In the genomic region with DNA sequence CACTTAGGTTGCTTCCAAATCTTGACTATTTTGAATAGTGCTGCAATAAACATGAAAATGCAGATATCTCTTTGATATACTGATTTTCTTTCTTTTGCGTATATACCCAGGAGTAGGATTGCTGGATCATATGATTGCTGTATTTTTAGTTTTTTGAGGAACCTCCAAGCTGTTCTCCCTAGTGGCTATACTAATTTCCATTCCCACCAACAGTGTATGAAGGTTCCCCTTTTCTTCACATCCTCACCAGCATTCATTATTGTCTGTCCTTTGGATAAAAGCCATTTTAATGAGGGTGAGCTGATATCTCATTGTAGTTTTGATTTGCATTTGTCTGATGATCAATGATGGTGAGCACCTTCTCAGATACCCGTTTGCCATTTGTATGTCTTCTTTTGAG, we compare ENCODE assay signal across 23 cellular contexts.
"Had no signal": no experiment of that assay in that cellular context is flagged by ENCODE, and none has a peak within 500 bp of the region (broad histone marks: within the 10 kb centered on the region; RNA-seq: fewer than 3 reads in every experiment).

No MANE protein-coding gene starts in this region.

- ATAC-seq: activated T-helper 17 cell treated with anti-CD3 and anti-CD28 coated beads, Interleukin-2, amount 50 U/mL, for 72 hours; PC-3; SK-N-SH treated with all-trans-retinoic acid at 6 μM for 48 hours; T-cell had no signal

- DNase-seq: activated CD4-positive, alpha-beta memory T cell treated with anti-CD3 and anti-CD28 coated beads for 36 hours; activated CD4-positive, alpha-beta T cell treated with anti-CD3 and anti-CD28 coated beads, Interleukin-2, amount 10 ng/mL, durations not matched to agents 7 days and 5 days; activated CD4-positive, CD25-positive, alpha-beta regulatory T cell; activated CD8-positive, alpha-beta memory T cell treated with anti-CD3 and anti-CD28 coated beads for 24 hours; activated gamma-delta T cell; activated naive CD4-positive, alpha-beta T cell treated with anti-CD3 and anti-CD28 coated beads for 36 hours; activated T-cell treated with anti-CD3 and anti-CD28 coated beads for 4 hours; activated T-cell treated with anti-CD3 and anti-CD28 coated beads, Interleukin-2, amount 50 U/mL, for 48 hours; amygdala; MG63; NCI-H1092; NCI-H1417; NCI-H2171; NCI-H2227 treated with DMSO at 0.1 percent for 48 hours; NCI-H526 treated with DMSO at 0.1 percent for 48 hours; NK-92 treated with Interleukin-12 subunit alpha and Interleukin-12 subunit beta, amount 100 ng/mL, for 24 hours; PC-3; SHP77; T-cell; T-helper 2 cell; T1000 had no signal
